ENCODE assay signal across 30 cellular contexts in genomic region chr2:3107567-3107966, GRCh38.
DNase-seq lines count a peak whose midpoint lies in the region; ATAC-seq and TF ChIP-seq lines count a peak whose summit lies in the region.
"Had no signal": no experiment of that assay in that cellular context is flagged by ENCODE, and none has a peak within 500 bp of the region (broad histone marks: within the 10 kb centered on the region; RNA-seq: fewer than 3 reads in every experiment).

No MANE protein-coding gene starts in this region.

- no peaks in the 10 kb centered on the region for H3K79me2 ChIP-seq in SK-N-SH (ENCODE audit: insufficient read depth)

- DNase-seq in SK-N-SH: no peak
- peak; percentile 4 for DNase-seq in colonic mucosa
- peak; percentile 15 for DNase-seq in left lobe of liver (ENCODE audit: low spot score)
- peak; percentile 31 for DNase-seq in spleen
- DNase-seq in activated naive CD4-positive, alpha-beta T cell treated with Interleukin-2 at 50 U/mL for 16 hours: no peak
- no peak for DNase-seq in stimulated activated naive B cell treated with anti-CD40 and anti-IgM and Interleukin-4, amounts not matched to agents 10 μg/mL and 1 μg/mL and 100 μg/mL, for 72 hours
- no peak for DNase-seq in activated T-cell treated with anti-CD3 and anti-CD28 coated beads, Interleukin-2, amount 50 U/mL, for 1 hour
- DNase-seq: activated CD4-positive, alpha-beta T cell treated with anti-CD3 and anti-CD28 coated beads, Interleukin-2, amount 50 U/mL, for 4 hours; activated naive CD4-positive, alpha-beta T cell treated with anti-CD3 and anti-CD28 coated beads for 36 hours; body of pancreas; Caco-2; DMS79; KG1; left ventricle myocardium superior; naive thymus-derived CD4-positive, alpha-beta T cell; NCI-H1092 treated with DMSO at 0.1 percent for 48 hours; NCI-H1930; NCI-H2171 treated with DMSO at 0.1 percent for 48 hours; NCI-H510A; SJCRH30; stimulated activated naive CD4-positive, alpha-beta T cell; T1000 had no signal

- WGBS in SK-N-SH (ENCODE audit: low lambda C conversion rate): 58% methylated on average over 14 of the region's 14 CpGs
- 82 to 89% (median 87%) methylated on average over 14 of the region's 14 CpGs for WGBS in spleen, 5 donors

- no peaks in the 10 kb centered on the region for H3K36me3 Mint-ChIP-seq in stimulated activated naive B cell treated with anti-CD40 and anti-IgM and Interleukin-4, amounts not matched to agents 10 μg/mL and 1 μg/mL and 100 μg/mL, for 72 hours
- H3K36me3 Mint-ChIP-seq: CD14-positive monocyte; naive thymus-derived CD4-positive, alpha-beta T cell had no signal

- no peaks in the 10 kb centered on the region for H3K27me3 ChIP-seq in SK-N-SH (ENCODE audit: insufficient read depth)
- no peaks in the 10 kb centered on the region for H3K27me3 ChIP-seq in colonic mucosa
- no peaks in the 10 kb centered on the region for H3K27me3 ChIP-seq in spleen (replicated peaks in 1 of 7)
- H3K27me3 ChIP-seq: adrenal gland, body of pancreas, SJCRH30, upper lobe of right lung had no signal

- CTCF ChIA-PET in SK-N-SH (lab: Yijun Ruan, JAX): interaction anchor here (1.9 kb wide), 1 partner anchor 10 kb away, joined by 6 read pairs; no protein-coding TSS in a partner anchor

- H3K4me2 ChIP-seq in SK-N-SH: no peak overlapping the region

- H3K36me3 ChIP-seq in SK-N-SH (replicated peaks in 1 of 2; ENCODE audit: control insufficient read depth in 1 of 2, insufficient read depth in 2 of 2, low read length in 1 of 2) (no peaks in the 10 kb centered on the region), colonic mucosa (no peaks in the 10 kb centered on the region), spleen (no peaks in the 10 kb centered on the region)
- H3K36me3 ChIP-seq: adrenal gland, SJCRH30, upper lobe of right lung had no signal

- no peaks in the 10 kb centered on the region for H3K9me3 Mint-ChIP-seq in stimulated activated naive B cell treated with anti-CD40 and anti-IgM and Interleukin-4, amounts not matched to agents 10 μg/mL and 1 μg/mL and 100 μg/mL, for 72 hours
- H3K9me3 Mint-ChIP-seq: activated naive CD4-positive, alpha-beta T cell treated with anti-CD3 and anti-CD28 coated beads for 36 hours; central memory CD8-positive, alpha-beta T cell had no signal

- POLR2A ChIA-PET in SK-N-SH (lab: Yijun Ruan, JAX): interaction anchor here (1.9 kb wide), 1 partner anchor 20 kb away, joined by 5 read pairs; no protein-coding TSS in a partner anchor

- H3K9ac ChIP-seq in SK-N-SH: no peak overlapping the region
- H3K9ac ChIP-seq in colonic mucosa (ENCODE audit: low read depth in 2 of 2, low read length in 2 of 2): no peak overlapping the region

- intact Hi-C loops in colonic mucosa (cut with DNase I): no loop called here
- intact Hi-C loops in spleen (cut with DNase I; ENCODE audit: low total_unique reads): no loop called here

- peaks cover 8 to 9% of the 10 kb centered on the region in 2 donors for H3K4me1 Mint-ChIP-seq in stimulated activated naive B cell treated with anti-CD40 and anti-IgM and Interleukin-4, amounts not matched to agents 10 μg/mL and 1 μg/mL and 100 μg/mL, for 72 hours
- H3K4me1 Mint-ChIP-seq: CD14-positive monocyte; central memory CD8-positive, alpha-beta T cell; naive thymus-derived CD4-positive, alpha-beta T cell had no signal

- no peak for TF ChIP-seq POLR2A in spleen (IDR thresholded peaks at IDR 0.05)

- H3K9me3 ChIP-seq in SK-N-SH: no peaks in the 10 kb centered on the region; the same call in 1 of the 2 replicates
- H3K9me3 ChIP-seq in colonic mucosa: no peaks in the 10 kb centered on the region
- H3K9me3 ChIP-seq in spleen: no peaks in the 10 kb centered on the region
- H3K9me3 ChIP-seq: adrenal gland, body of pancreas, Caco-2, upper lobe of right lung had no signal

- no peak for TF ChIP-seq EP300 in SK-N-SH (IDR thresholded peaks at IDR 0.05; ENCODE audit: borderline replicate concordance in 1 of 2, low read depth in 1 of 2, low read length in 1 of 2)

- TF ChIP-seq RAD21 in SK-N-SH (IDR thresholded peaks at IDR 0.05; ENCODE audit: low read length): no peak

- TF ChIP-seq CTCF in SK-N-SH (IDR thresholded peaks at IDR 0.05) (no peak), colonic mucosa (IDR thresholded peaks at IDR 0.05) (no peak), spleen (IDR thresholded peaks at IDR 0.05 in 8 of 11, conservative IDR thresholded peaks at IDR 0.05 in 3 of 11) (no peak)

- H3K4me1 ChIP-seq in SK-N-SH (ENCODE audit: control insufficient read depth in 1 of 2, insufficient read depth in 2 of 2, low read depth in 1 of 2, low read length in 1 of 2): peaks cover 0 to 56% of the 10 kb centered on the region in 2 experiments; a peak in 2 of 4 replicates
- H3K4me1 ChIP-seq in colonic mucosa: no peaks in the 10 kb centered on the region
- H3K4me1 ChIP-seq in spleen: no peaks in the 10 kb centered on the region
- H3K4me1 ChIP-seq: adrenal gland, body of pancreas, upper lobe of right lung had no signal

- H2AFZ ChIP-seq in SK-N-SH (ENCODE audit: low read depth): no peak overlapping the region

- no peak overlapping the region for H3K27ac Mint-ChIP-seq in stimulated activated naive B cell treated with anti-CD40 and anti-IgM and Interleukin-4, amounts not matched to agents 10 μg/mL and 1 μg/mL and 100 μg/mL, for 72 hours
- H3K27ac Mint-ChIP-seq: activated naive CD4-positive, alpha-beta T cell treated with anti-CD3 and anti-CD28 coated beads for 36 hours; activated T-helper 1 cell treated with anti-CD3 and anti-CD28 coated beads, Interleukin-12 subunit alpha, Interleukin-12 subunit beta, Interleukin-2, Interleukin-4 antibody, amounts not matched to agents 30 ng/mL and 10 ng/mL and 1 ng/mL, durations not matched to agents 14 hours and 24 hours and 36 hours; CD14-positive monocyte; naive thymus-derived CD4-positive, alpha-beta T cell had no signal

- H3F3A ChIP-seq in SK-N-SH (replicated peaks; ENCODE audit: insufficient read depth): no peaks in the 10 kb centered on the region

- H3K27me3 Mint-ChIP-seq in stimulated activated naive B cell treated with anti-CD40 and anti-IgM and Interleukin-4, amounts not matched to agents 10 μg/mL and 1 μg/mL and 100 μg/mL, for 72 hours: peaks cover 0 to 8% of the 10 kb centered on the region in 2 donors

- H3K4me3 ChIP-seq in SK-N-SH (ENCODE audit: low read depth in 2 of 2, low read length in 1 of 2) (no peak overlapping the region), colonic mucosa (no peak overlapping the region), spleen (no peak overlapping the region)
- H3K4me3 ChIP-seq: adrenal gland, body of pancreas, SJCRH30, skin epidermis, upper lobe of right lung had no signal

- ATAC-seq in SK-N-SH treated with all-trans-retinoic acid at 6 μM for 48 hours (no peak), left lobe of liver (no peak)
- ATAC-seq in stimulated activated naive B cell treated with anti-CD40 and anti-IgM and Interleukin-4, amounts not matched to agents 10 μg/mL and 1 μg/mL and 100 μg/mL, for 72 hours (replicated peaks): no peak
- ATAC-seq: body of pancreas; left ventricle myocardium superior; naive thymus-derived CD4-positive, alpha-beta T cell; upper lobe of right lung had no signal

- no peaks in the 10 kb centered on the region for H3K9me2 ChIP-seq in SK-N-SH

- no peak overlapping the region for H3K4me3 Mint-ChIP-seq in stimulated activated naive B cell treated with anti-CD40 and anti-IgM and Interleukin-4, amounts not matched to agents 10 μg/mL and 1 μg/mL and 100 μg/mL, for 72 hours
- H3K4me3 Mint-ChIP-seq: activated naive CD4-positive, alpha-beta T cell treated with anti-CD3 and anti-CD28 coated beads for 36 hours; activated T-helper 1 cell treated with anti-CD3 and anti-CD28 coated beads, Interleukin-12 subunit alpha, Interleukin-12 subunit beta, Interleukin-2, Interleukin-4 antibody, amounts not matched to agents 30 ng/mL and 10 ng/mL and 1 ng/mL, durations not matched to agents 14 hours and 24 hours and 36 hours; CD14-positive monocyte; central memory CD8-positive, alpha-beta T cell; naive thymus-derived CD4-positive, alpha-beta T cell had no signal

- H3K27ac ChIP-seq in SK-N-SH (ENCODE audit: low read depth in 2 of 2, low read length in 1 of 2) (peak overlapping the region in 1 of 2 experiments; percentile 17; a peak in 1 of 4 replicates), colonic mucosa (no peak overlapping the region), spleen (no peak overlapping the region)
- H3K27ac ChIP-seq: 22Rv1, adrenal gland, body of pancreas, SJCRH30, skin epidermis, upper lobe of right lung had no signal

- H4K20me1 ChIP-seq in SK-N-SH (ENCODE audit: insufficient read depth): no peaks in the 10 kb centered on the region

TF ChIP-seq in SK-N-SH treated with all-trans-retinoic acid at 6 μM for 48 hours, 23 proteins besides CTCF, POLR2A, EP300 and RAD21:
- peak; percentile 90 for TF ChIP-seq ZNF70 (CRISPR knock-in tag; IDR thresholded peaks at IDR 0.05)
- no peak for TF ChIP-seq CSDC2 (CRISPR knock-in tag; IDR thresholded peaks at IDR 0.05)

TF ChIP-seq in SK-N-SH, 30 proteins besides CTCF, POLR2A, EP300 and RAD21:
- TF ChIP-seq ELF1 (IDR thresholded peaks at IDR 0.05): no peak
- no peak for TF ChIP-seq FOXJ3 (CRISPR knock-in tag; IDR thresholded peaks at IDR 0.05)
- no peak for TF ChIP-seq MXI1 (IDR thresholded peaks at IDR 0.05; ENCODE audit: low read depth, low read length)
- no peak for TF ChIP-seq RFX5 (IDR thresholded peaks at IDR 0.05; ENCODE audit: low read length)
- no peak for TF ChIP-seq FOXM1 (IDR thresholded peaks at IDR 0.05; ENCODE audit: low read depth)
- TF ChIP-seq SIN3A (IDR thresholded peaks at IDR 0.05; ENCODE audit: borderline replicate concordance, low read depth, low read length): no peak
- TF ChIP-seq MEF2A (IDR thresholded peaks at IDR 0.05; ENCODE audit: borderline replicate concordance, low read depth): no peak
TF ChIP-seq in SK-N-SH: peak in this region for 0.

Comparison
In these comparisons a context has a peak if more than half of its experiments do, and no peak if none do; other contexts are left out.
1. DNase-seq: peak in colonic mucosa (single experiment), left lobe of liver (single experiment) and spleen (single experiment); none in SK-N-SH (single experiment), activated naive CD4-positive, alpha-beta T cell treated with Interleukin-2 at 50 U/mL for 16 hours (single experiment), stimulated activated naive B cell treated with anti-CD40 and anti-IgM and Interleukin-4, amounts not matched to agents 10 μg/mL and 1 μg/mL and 100 μg/mL, for 72 hours (single experiment) and activated T-cell treated with anti-CD3 and anti-CD28 coated beads, Interleukin-2, amount 50 U/mL, for 1 hour (single experiment).